22 cellular contexts compared by ENCODE assay signal in genomic region chr3:177262396-177262795, GRCh38.
DNase-seq lines count a peak whose midpoint lies in the region; ATAC-seq and TF ChIP-seq lines count a peak whose summit lies in the region.
"Had no signal": no experiment of that assay in that cellular context is flagged by ENCODE, and none has a peak within 500 bp of the region (broad histone marks: within the 10 kb centered on the region; RNA-seq: fewer than 3 reads in every experiment).

No MANE protein-coding gene starts in this region.

- no peaks in the 10 kb centered on the region for H4K20me1 ChIP-seq in H9 (ENCODE audit: control insufficient read depth, insufficient read depth, insufficient read length)

- H3K14ac ChIP-seq in H9 (ENCODE audit: insufficient read depth, low read length) = no peak overlapping the region

- no peak overlapping the region for H2AFZ ChIP-seq in H9 (ENCODE audit: low read length)

- H2BK12ac ChIP-seq in H9 (ENCODE audit: insufficient read length, low read depth, low read length) = no peak overlapping the region

- H2BK5ac ChIP-seq in H9 (ENCODE audit: insufficient read length, low read length) = no peak overlapping the region

- H4K91ac ChIP-seq in H9 (ENCODE audit: insufficient read length, low read depth, low read length) = no peak overlapping the region

- no peak overlapping the region for H4K5ac ChIP-seq in H9 (ENCODE audit: insufficient read length, low read depth, low read length)

- TF ChIP-seq CTCF in H9 (conservative IDR thresholded peaks at IDR 0.05) = no peak
- TF ChIP-seq CTCF in chondrocyte (IDR thresholded peaks at IDR 0.05) = no peak

- H3K4me1 Mint-ChIP-seq in H9 (peaks cover 6 to 8% of the 10 kb centered on the region in 2 experiments), chondrocyte (ENCODE audit: low read depth) (peaks cover 19% of the 10 kb centered on the region)
- H3K4me1 Mint-ChIP-seq: activated naive CD4-positive, alpha-beta T cell treated with anti-CD3 and anti-CD28 coated beads, Interleukin-2, amount 10 ng/mL, durations not matched to agents 7 days and 5 days; CD4-positive, CD25-positive, alpha-beta regulatory T cell had no signal

- H2AK5ac ChIP-seq in H9 (ENCODE audit: insufficient read length, low read length) = no peak overlapping the region

- no peaks in the 10 kb centered on the region for H3K9me3 ChIP-seq in H9 (ENCODE audit: control insufficient read depth, low read depth, low read length)
- H3K9me3 ChIP-seq: A549, tibial nerve had no signal

- H3K23me2 ChIP-seq in H9 (ENCODE audit: insufficient read length, low read depth, low read length, poor library complexity, severe bottlenecking) = no peaks in the 10 kb centered on the region

- no peak overlapping the region for H4K8ac ChIP-seq in H9 (replicated peaks; ENCODE audit: insufficient read length, low read depth, low read length)

- H3K9ac ChIP-seq in H9 (ENCODE audit: extremely low read depth, insufficient read length, low read length) = no peak overlapping the region

- no peaks in the 10 kb centered on the region for H3K79me2 ChIP-seq in H9 (ENCODE audit: insufficient read depth, low read length)

- H3K27ac Mint-ChIP-seq in H9 (0 out of 7 replicates have a peak overlapping the region, but pooled peaks of 2 of the 3 experiments have one; percentile 40 to 73), chondrocyte (ENCODE audit: unreplicated experiment) (peak overlapping the region; percentile 53)
- H3K27ac Mint-ChIP-seq: activated naive CD4-positive, alpha-beta T cell treated with anti-CD3 and anti-CD28 coated beads, Interleukin-2, amount 10 ng/mL, durations not matched to agents 7 days and 5 days; CD4-positive, CD25-positive, alpha-beta regulatory T cell; stimulated activated naive B cell treated with anti-CD40 and anti-IgM and Interleukin-4, amounts not matched to agents 10 μg/mL and 1 μg/mL and 100 μg/mL, for 72 hours had no signal

- peak; percentile 45 for DNase-seq in AG08395 (ENCODE audit: low spot score)
- DNase-seq in H9 = peak; percentile 42
- no peak for DNase-seq in chondrocyte (ENCODE audit: low spot score)
- DNase-seq in left lobe of liver (ENCODE audit: low spot score) = peak; percentile 2
- DNase-seq in C1 segment of cervical spinal cord (lab: John Stamatoyannopoulos, UW) = no peak
- no peak for DNase-seq in NCI-H82 treated with DMSO at 0.1 percent for 48 hours (lab: John Stamatoyannopoulos, UW; ENCODE audit: unreplicated experiment)
- DNase-seq in RKO (ENCODE audit: low spot score) = no peak
- DNase-seq in DMS53 (lab: John Stamatoyannopoulos, UW) = no peak
- DNase-seq: activated naive CD4-positive, alpha-beta T cell treated with anti-CD3 and anti-CD28 coated beads, Interleukin-2, amount 10 ng/mL, durations not matched to agents 7 days and 5 days; activated T-cell treated with anti-CD3 and anti-CD28 coated beads, Interleukin-2, amount 50 U/mL, for 1 hour; CD4-positive, CD25-positive, alpha-beta regulatory T cell; glutamatergic neuron; kidney; midbrain; MV-4-11; NCI-H1930; retina; SIG-M5; stimulated activated naive B cell treated with anti-CD40 and anti-IgM and Interleukin-4, amounts not matched to agents 10 μg/mL and 1 μg/mL and 100 μg/mL, for 72 hours had no signal

- H3K79me1 ChIP-seq in H9 (ENCODE audit: insufficient read depth, low read depth, low read length, poor library complexity, severe bottlenecking) = no peaks in the 10 kb centered on the region

- H3K27me3 Mint-ChIP-seq in H9 (ENCODE audit: low read depth) (no peaks in the 10 kb centered on the region), chondrocyte (ENCODE audit: low read depth) (no peaks in the 10 kb centered on the region)
- H3K27me3 Mint-ChIP-seq: activated naive CD4-positive, alpha-beta T cell treated with anti-CD3 and anti-CD28 coated beads, Interleukin-2, amount 10 ng/mL, durations not matched to agents 7 days and 5 days; CD4-positive, CD25-positive, alpha-beta regulatory T cell; stimulated activated naive B cell treated with anti-CD40 and anti-IgM and Interleukin-4, amounts not matched to agents 10 μg/mL and 1 μg/mL and 100 μg/mL, for 72 hours had no signal

- H3T11ph ChIP-seq in H9 (ENCODE audit: low read length) = no peak overlapping the region

- no peak overlapping the region for H2BK20ac ChIP-seq in H9 (ENCODE audit: low read depth, low read length, poor library complexity, severe bottlenecking)

- no CpG with 5 or more reads among the region's 5 CpGs for WGBS in H9 (ENCODE audit: extremely low coverage, insufficient read length, low lambda C conversion rate)

- H3K27ac ChIP-seq in H9 (ENCODE audit: insufficient read length, low read depth, low read length) = no peak overlapping the region
- H3K27ac ChIP-seq: tibial nerve had no signal

- no peaks in the 10 kb centered on the region; the same call in 1 of the 2 replicates for H3K4me1 ChIP-seq in H9 (ENCODE audit: insufficient read depth, low read length)

- no peak overlapping the region for H3K56ac ChIP-seq in H9 (ENCODE audit: insufficient read length, low read depth, low read length)

- no peaks in the 10 kb centered on the region for H3K36me3 Mint-ChIP-seq in H9 (ENCODE audit: insufficient read depth in 1 of 3, low read depth in 3 of 3)
- no peaks in the 10 kb centered on the region for H3K36me3 Mint-ChIP-seq in chondrocyte (ENCODE audit: low read depth)
- H3K36me3 Mint-ChIP-seq: activated naive CD4-positive, alpha-beta T cell treated with anti-CD3 and anti-CD28 coated beads, Interleukin-2, amount 10 ng/mL, durations not matched to agents 7 days and 5 days; CD4-positive, CD25-positive, alpha-beta regulatory T cell; stimulated activated naive B cell treated with anti-CD40 and anti-IgM and Interleukin-4, amounts not matched to agents 10 μg/mL and 1 μg/mL and 100 μg/mL, for 72 hours had no signal

- no peak overlapping the region for H2BK120ac ChIP-seq in H9 (ENCODE audit: low read depth, low read length, poor library complexity, severe bottlenecking)

- no peak overlapping the region for H3K4me2 ChIP-seq in H9 (ENCODE audit: insufficient read depth, insufficient read length, low read length)
- H3K4me2 ChIP-seq: A549 had no signal

- no peaks in the 10 kb centered on the region for H3K9me3 Mint-ChIP-seq in H9
- H3K9me3 Mint-ChIP-seq in chondrocyte (ENCODE audit: low read depth) = no peaks in the 10 kb centered on the region
- H3K9me3 Mint-ChIP-seq: activated naive CD4-positive, alpha-beta T cell treated with anti-CD3 and anti-CD28 coated beads, Interleukin-2, amount 10 ng/mL, durations not matched to agents 7 days and 5 days; CD4-positive, CD25-positive, alpha-beta regulatory T cell; neural crest cell; stimulated activated naive B cell treated with anti-CD40 and anti-IgM and Interleukin-4, amounts not matched to agents 10 μg/mL and 1 μg/mL and 100 μg/mL, for 72 hours had no signal

- H3K23ac ChIP-seq in H9 (ENCODE audit: insufficient read length, low read depth, low read length) = no peak overlapping the region

- no peak overlapping the region for H3K4ac ChIP-seq in H9 (ENCODE audit: low read depth, low read length)

- no peaks in the 10 kb centered on the region for H3K27me3 ChIP-seq in H9 (ENCODE audit: insufficient read depth, low read length)
- H3K27me3 ChIP-seq: tibial nerve had no signal

- no peak overlapping the region for H2BK15ac ChIP-seq in H9 (ENCODE audit: low read depth, low read length)

- H3K18ac ChIP-seq in H9 (ENCODE audit: insufficient read length, low read depth, low read length) = no peak overlapping the region

- no peak for ATAC-seq in left lobe of liver
- ATAC-seq: A549; stimulated activated naive B cell treated with anti-CD40 and anti-IgM and Interleukin-4, amounts not matched to agents 10 μg/mL and 1 μg/mL and 100 μg/mL, for 72 hours had no signal

- H3K4me3 Mint-ChIP-seq in H9 (no peak overlapping the region), chondrocyte (ENCODE audit: unreplicated experiment) (no peak overlapping the region)
- H3K4me3 Mint-ChIP-seq: activated naive CD4-positive, alpha-beta T cell treated with anti-CD3 and anti-CD28 coated beads, Interleukin-2, amount 10 ng/mL, durations not matched to agents 7 days and 5 days; CD4-positive, CD25-positive, alpha-beta regulatory T cell; neural crest cell; stimulated activated naive B cell treated with anti-CD40 and anti-IgM and Interleukin-4, amounts not matched to agents 10 μg/mL and 1 μg/mL and 100 μg/mL, for 72 hours had no signal

Comparison
In these comparisons a context has a peak if more than half of its experiments do, and no peak if none do; other contexts are left out.
1. DNase-seq: peak in AG08395 (single experiment), H9 (single experiment) and left lobe of liver (single experiment); none in chondrocyte (single experiment), C1 segment of cervical spinal cord (0 of 14), NCI-H82 treated with DMSO at 0.1 percent for 48 hours (single experiment), RKO (single experiment) and DMS53 (single experiment).